8 cellular contexts compared by ENCODE assay signal in the genomic region with DNA sequence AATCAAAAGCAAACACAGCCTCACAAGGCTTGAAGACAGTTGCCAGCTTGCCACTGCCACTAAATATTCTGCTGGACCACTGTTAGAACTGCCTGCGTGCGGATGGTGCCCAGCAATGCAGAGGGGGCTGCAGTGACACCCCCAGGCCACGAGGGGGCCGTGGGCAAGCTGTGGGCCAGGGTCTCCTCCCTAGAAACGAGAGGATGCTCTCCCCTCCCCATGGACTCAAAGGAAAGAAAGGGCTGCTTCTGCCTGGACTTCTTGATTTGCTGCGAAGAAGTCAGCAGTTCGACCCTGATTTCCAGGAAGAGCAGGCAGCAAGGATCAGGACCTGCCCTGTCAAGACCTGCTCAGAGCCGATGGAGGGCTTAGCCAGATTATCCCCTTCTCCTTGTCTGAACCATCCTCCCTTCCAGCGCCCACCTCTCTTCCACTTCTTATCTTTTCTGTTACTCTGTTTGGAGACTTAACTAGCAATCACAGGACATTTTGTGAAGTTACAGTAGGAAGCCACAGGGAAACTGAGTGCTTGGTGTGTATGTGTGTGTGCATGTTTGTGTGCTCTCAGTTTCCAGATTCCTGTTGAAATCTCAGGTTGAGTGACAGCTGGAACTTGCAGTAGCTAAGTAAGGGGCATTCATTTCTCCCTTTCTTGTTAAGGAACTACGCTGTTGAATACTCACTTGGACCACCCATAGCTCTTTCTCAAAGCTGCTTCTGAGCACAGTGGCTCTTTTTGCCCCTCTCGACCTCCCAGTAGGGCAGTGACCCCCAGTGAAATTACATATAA. TPM values are rescaled to one million over a fixed set of nuclear protein-coding genes. Genes with fewer than 3 reads are reported as not detected.
A peak's percentile ranks its signal among the peaks of the same experiment; 100 is the strongest.
DNase-seq lines count a peak whose midpoint lies in the region; ATAC-seq and TF ChIP-seq lines count a peak whose summit lies in the region.

No MANE protein-coding gene starts in this region.

- H3K4me3 ChIP-seq in OCI-LY3 (ENCODE audit: low read length), result no peak overlapping the region
- peak overlapping the region; percentile 72 for H3K4me3 ChIP-seq in rectal smooth muscle tissue (ENCODE audit: low read length)

- H3K4me3 Mint-ChIP-seq in activated naive CD8-positive, alpha-beta T cell, result peak overlapping the region; percentile 92

- H3K27me3 ChIP-seq in OCI-LY3 (ENCODE audit: low read depth, low read length) (peaks cover 49% of the 10 kb centered on the region), rectal smooth muscle tissue (ENCODE audit: control insufficient read depth, insufficient read depth, low read length) (no peaks in the 10 kb centered on the region)

- H3K4me2 ChIP-seq in OCI-LY3 (ENCODE audit: low read length), result no peak overlapping the region

- no peaks in the 10 kb centered on the region for H3K9me3 Mint-ChIP-seq in activated naive CD8-positive, alpha-beta T cell (ENCODE audit: low read depth)

- ATAC-seq in left cardiac atrium, result peak; percentile 10 to 16

- no peaks in the 10 kb centered on the region for H3K79me2 ChIP-seq in OCI-LY3 (ENCODE audit: low read length)

- H4K20me1 ChIP-seq in OCI-LY3 (ENCODE audit: insufficient read depth, low read length), result no peaks in the 10 kb centered on the region

- peak; percentile 47 for TF ChIP-seq CTCF in OCI-LY3 (IDR thresholded peaks at IDR 0.05; ENCODE audit: low read depth, low read length)

- peak overlapping the region; percentile 94 for H3K27ac Mint-ChIP-seq in activated naive CD8-positive, alpha-beta T cell

- H2AFZ ChIP-seq in OCI-LY3 (ENCODE audit: low read depth, low read length), result no peak overlapping the region

- intact Hi-C loops in left cardiac atrium (cut with DNase I), result no loop called here
- intact Hi-C loops in posterior vena cava (cut with DNase I), result loop anchor here (5.0 kb wide), 2 partner anchors 73 to 123 kb away; no protein-coding TSS in a partner anchor

- H3K9me3 ChIP-seq in OCI-LY3 (ENCODE audit: insufficient read depth, low read length), result no peaks in the 10 kb centered on the region

- H3K4me1 Mint-ChIP-seq in activated naive CD8-positive, alpha-beta T cell (ENCODE audit: low read depth), result peaks cover 79% of the 10 kb centered on the region

- no peaks in the 10 kb centered on the region for H3K36me3 Mint-ChIP-seq in activated naive CD8-positive, alpha-beta T cell

- H3K36me3 ChIP-seq in OCI-LY3 (replicated peaks; ENCODE audit: low read depth, low read length) (no peaks in the 10 kb centered on the region), rectal smooth muscle tissue (ENCODE audit: control insufficient read depth, insufficient read depth, low read length) (no peaks in the 10 kb centered on the region)

- peaks cover 17% of the 10 kb centered on the region for H3K4me1 ChIP-seq in OCI-LY3 (ENCODE audit: low read length)
- H3K4me1 ChIP-seq in rectal smooth muscle tissue (ENCODE audit: control insufficient read depth, insufficient read depth, low read length), result peaks cover 12% of the 10 kb centered on the region

- H3K27me3 Mint-ChIP-seq in activated naive CD8-positive, alpha-beta T cell, result no peaks in the 10 kb centered on the region

- DNase-seq in NCI-H524 (lab: John Stamatoyannopoulos, UW), result peak; percentile 25 to 56
- DNase-seq in NCI-H524 treated with DMSO at 0.1 percent for 48 hours (lab: John Stamatoyannopoulos, UW), result no peak
- DNase-seq in left cardiac atrium, result peak; percentile 45
- no peak for DNase-seq in posterior vena cava (ENCODE audit: low spot score)
- no peak for DNase-seq in NCI-H774 (lab: John Stamatoyannopoulos, UW)

- H3K27ac ChIP-seq in OCI-LY3 (ENCODE audit: low read length) (no peak overlapping the region), rectal smooth muscle tissue (ENCODE audit: low read depth, low read length) (no peak overlapping the region)

- H3K9ac ChIP-seq in OCI-LY3 (ENCODE audit: low read length), result no peak overlapping the region
- H3K9ac ChIP-seq in rectal smooth muscle tissue (ENCODE audit: low read length), result peak overlapping the region; percentile 27

RNA-seq across cellular contexts. Expression of gene MAN1C1, which starts 2.7 kb away (rescaled TPM):
- total RNA-seq in left cardiac atrium (10 to 100 TPM; 11.0 to 14.8 TPM), posterior vena cava (10 to 100 TPM; 15.0 to 29.4 TPM)

Comparison
In these comparisons a context has a peak if more than half of its experiments do, and no peak if none do; other contexts are left out.
1. DNase-seq: peak in NCI-H524 (2 of 2) and left cardiac atrium (single experiment); none in NCI-H524 treated with DMSO at 0.1 percent for 48 hours (single experiment), posterior vena cava (single experiment) and NCI-H774 (single experiment).
2. intact Hi-C loops: an anchor here in posterior vena cava (5.0 kb wide); none called in left cardiac atrium.